9 cellular contexts compared by ENCODE assay signal in the genomic region with DNA sequence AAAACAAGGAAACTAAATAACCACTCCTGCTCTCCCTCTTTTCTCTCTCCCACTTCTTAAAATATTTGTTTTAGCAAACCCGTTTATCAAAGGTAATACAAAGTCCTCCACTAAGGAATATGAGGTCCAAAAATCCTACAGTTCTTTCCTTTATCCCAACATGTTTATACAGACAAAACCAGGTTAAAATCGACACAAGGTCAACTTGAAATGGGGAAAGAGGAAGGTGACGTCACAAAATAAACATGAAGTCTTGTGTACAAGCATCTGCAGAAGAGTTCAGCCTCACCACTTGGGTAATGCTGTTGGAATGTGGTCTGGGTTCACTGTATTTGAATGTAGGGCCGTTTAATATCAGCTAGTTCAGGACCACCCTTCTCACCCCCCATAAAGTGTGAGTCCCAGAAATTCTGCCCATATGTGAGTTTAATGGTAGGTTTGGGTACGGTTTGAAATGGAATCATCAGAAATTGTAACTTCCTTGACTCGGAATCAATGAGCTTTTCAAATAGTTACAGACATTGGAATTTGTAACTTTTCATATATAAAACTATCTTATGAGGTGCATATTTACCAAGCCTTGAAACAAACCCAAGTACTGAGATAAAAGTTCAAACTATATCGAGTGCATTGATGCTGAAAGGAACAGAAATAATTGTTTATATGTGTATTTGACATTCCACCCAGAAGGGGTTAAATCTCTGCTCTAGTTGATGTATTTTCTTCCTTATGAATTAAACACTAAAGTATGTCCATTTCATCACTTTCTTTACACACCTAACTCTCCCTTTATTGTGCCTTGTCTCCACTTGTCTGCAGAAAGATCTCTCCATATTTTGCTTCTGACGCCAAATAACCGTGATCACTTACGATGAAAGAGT.
DNase-seq lines count a peak whose midpoint lies in the region; ATAC-seq, FAIRE-seq and TF ChIP-seq lines count a peak whose summit lies in the region.
"Had no signal": no experiment of that assay in that cellular context is flagged by ENCODE, and none has a peak within 500 bp of the region (broad histone marks: within the 10 kb centered on the region; RNA-seq: fewer than 3 reads in every experiment).

No MANE protein-coding gene starts in this region.

- no peak overlapping the region for H2AFZ ChIP-seq in HCT116 (ENCODE audit: low read depth, low read length, poor library complexity, severe bottlenecking)

- H3K27ac ChIP-seq in HCT116 (ENCODE audit: low read depth, low read length) (peak overlapping the region; percentile 73), foreskin keratinocyte (peak overlapping the region; percentile 90), small intestine (ENCODE audit: low read depth in 1 of 2, low read length in 1 of 2) (no peak overlapping the region)

- WGBS in small intestine, 3 donors: 66 to 75% (median 71%) methylated on average over 10 of the region's 10 CpGs

- no peaks in the 10 kb centered on the region for H3K27me3 ChIP-seq in HCT116 (ENCODE audit: insufficient read depth, low read length)
- no peaks in the 10 kb centered on the region for H3K27me3 ChIP-seq in foreskin keratinocyte
- no peaks in the 10 kb centered on the region for H3K27me3 ChIP-seq in small intestine (ENCODE audit: control insufficient read depth in 2 of 2, insufficient read depth in 2 of 2, low read length in 2 of 2)

- H3K4me1 ChIP-seq in HCT116 (ENCODE audit: control insufficient read depth in 1 of 2, insufficient read depth in 2 of 2, low read length in 2 of 2): peaks cover 71 to 72% of the 10 kb centered on the region in 2 experiments
- peaks cover 41% of the 10 kb centered on the region for H3K4me1 ChIP-seq in foreskin keratinocyte
- no peaks in the 10 kb centered on the region for H3K4me1 ChIP-seq in small intestine (ENCODE audit: control insufficient read depth in 2 of 2, insufficient read depth in 1 of 2, low read depth in 1 of 2, low read length in 1 of 2)

- intact Hi-C loops in HCT116 (cut with micrococcal nuclease): loop anchor here (5.0 kb wide), 3 partner anchors 60 to 120 kb away; a partner anchor contains a TSS

- H3K9me3 ChIP-seq in HCT116 (ENCODE audit: control insufficient read depth in 1 of 2, insufficient read depth in 1 of 2, low read depth in 1 of 2, low read length in 2 of 2) (no peaks in the 10 kb centered on the region), small intestine (ENCODE audit: control insufficient read depth, low read depth) (no peaks in the 10 kb centered on the region)

- no peaks in the 10 kb centered on the region for H3K9me2 ChIP-seq in HCT116 (ENCODE audit: insufficient read depth)

- H3K36me3 ChIP-seq in HCT116 (ENCODE audit: control insufficient read depth in 1 of 2, insufficient read depth in 2 of 2, low read length in 2 of 2) (no peaks in the 10 kb centered on the region), small intestine (ENCODE audit: control insufficient read depth in 2 of 2, insufficient read depth in 2 of 2, low read length in 2 of 2) (no peaks in the 10 kb centered on the region)

- BruUV-seq in HCT116 (replicated peaks; lab: Mats Ljungman, UMichigan): no TSS peak

- H3K4me3 ChIP-seq in HCT116 (replicated peaks in 1 of 2; ENCODE audit: low read depth in 1 of 2, low read length in 2 of 2) (no peak overlapping the region), small intestine (ENCODE audit: low read depth in 1 of 2, low read length in 2 of 2) (no peak overlapping the region)

- no peaks in the 10 kb centered on the region for H4K20me1 ChIP-seq in HCT116 (ENCODE audit: insufficient read depth)

- DNase-seq in HCT116 (ENCODE audit: low read depth, low spot score) (peak; percentile 85), SW480 (ENCODE audit: low spot score) (peak; percentile 55), foreskin keratinocyte (peak; percentile 93 to 96), small intestine (peak; percentile 5), SKM-1 (lab: John Stamatoyannopoulos, UW; ENCODE audit: unreplicated experiment) (no peak), NCI-H1105 (lab: John Stamatoyannopoulos, UW) (no peak)
- DNase-seq: activated T-cell treated with anti-CD3 and anti-CD28 coated beads, Interleukin-2, amount 50 U/mL, for 24 hours had no signal

- CTCF ChIA-PET in HCT116 (lab: Charles Lee): no interaction called here

- no peak for TF ChIP-seq POLR2A in HCT116 (IDR thresholded peaks at IDR 0.05; ENCODE audit: borderline replicate concordance, extremely low read depth, insufficient read depth, insufficient read length)

- H3K9ac ChIP-seq in HCT116 (ENCODE audit: low read length): peak overlapping the region; percentile 7; the same call in 1 of the 2 replicates

- no peaks in the 10 kb centered on the region; the same call in 1 of the 2 replicates for H3K79me2 ChIP-seq in HCT116 (ENCODE audit: insufficient read depth, low read length)

- POLR2A ChIA-PET in HCT116 (lab: Charles Lee): interaction anchor here (1.2 to 2.0 kb wide), 2 partner anchors 22 to 121 kb away, joined by 4 to 9 read pairs; no protein-coding TSS in a partner anchor

- ATAC-seq in HCT116 (peak; percentile 57), foreskin keratinocyte (peak; percentile 62), HG03045 (IDR thresholded peaks at IDR 0.05; ENCODE audit: unreplicated experiment) (no peak), GM18873 (IDR thresholded peaks at IDR 0.05; ENCODE audit: low FRiP score, unreplicated experiment) (no peak)

- no peak for TF ChIP-seq CTCF in HCT116 (IDR thresholded peaks at IDR 0.05 in 2 of 3, conservative IDR thresholded peaks at IDR 0.05 in 1 of 3; ENCODE audit: borderline replicate concordance in 1 of 3, insufficient read depth in 1 of 3, low read depth in 2 of 3, low read length in 2 of 3)
- peak; percentile 30 for TF ChIP-seq CTCF in foreskin keratinocyte (conservative IDR thresholded peaks at IDR 0.05)

- TF ChIP-seq RAD21 in HCT116 (IDR thresholded peaks at IDR 0.05; ENCODE audit: low read depth): no peak

- no peak for FAIRE-seq in small intestine (lab: Jason Lieb, UNC)

- RAD21 ChIA-PET in HCT116 (lab: Charles Lee; ENCODE audit: low non-redundant PET in 1 of 2, low total read pairs in 2 of 2, uncharacterized antibody in 2 of 2, unreplicated experiment in 2 of 2): interaction anchor here in 1 of 2 experiments (0.7 kb wide), 1 partner anchor 24 kb away, joined by 3 read pairs; no protein-coding TSS in a partner anchor

- peak overlapping the region; percentile 49 for H3K4me2 ChIP-seq in HCT116 (ENCODE audit: low read length)

TF ChIP-seq in HCT116, 20 proteins besides CTCF, POLR2A, EP300 and RAD21:
- TF ChIP-seq, protein P1, sequence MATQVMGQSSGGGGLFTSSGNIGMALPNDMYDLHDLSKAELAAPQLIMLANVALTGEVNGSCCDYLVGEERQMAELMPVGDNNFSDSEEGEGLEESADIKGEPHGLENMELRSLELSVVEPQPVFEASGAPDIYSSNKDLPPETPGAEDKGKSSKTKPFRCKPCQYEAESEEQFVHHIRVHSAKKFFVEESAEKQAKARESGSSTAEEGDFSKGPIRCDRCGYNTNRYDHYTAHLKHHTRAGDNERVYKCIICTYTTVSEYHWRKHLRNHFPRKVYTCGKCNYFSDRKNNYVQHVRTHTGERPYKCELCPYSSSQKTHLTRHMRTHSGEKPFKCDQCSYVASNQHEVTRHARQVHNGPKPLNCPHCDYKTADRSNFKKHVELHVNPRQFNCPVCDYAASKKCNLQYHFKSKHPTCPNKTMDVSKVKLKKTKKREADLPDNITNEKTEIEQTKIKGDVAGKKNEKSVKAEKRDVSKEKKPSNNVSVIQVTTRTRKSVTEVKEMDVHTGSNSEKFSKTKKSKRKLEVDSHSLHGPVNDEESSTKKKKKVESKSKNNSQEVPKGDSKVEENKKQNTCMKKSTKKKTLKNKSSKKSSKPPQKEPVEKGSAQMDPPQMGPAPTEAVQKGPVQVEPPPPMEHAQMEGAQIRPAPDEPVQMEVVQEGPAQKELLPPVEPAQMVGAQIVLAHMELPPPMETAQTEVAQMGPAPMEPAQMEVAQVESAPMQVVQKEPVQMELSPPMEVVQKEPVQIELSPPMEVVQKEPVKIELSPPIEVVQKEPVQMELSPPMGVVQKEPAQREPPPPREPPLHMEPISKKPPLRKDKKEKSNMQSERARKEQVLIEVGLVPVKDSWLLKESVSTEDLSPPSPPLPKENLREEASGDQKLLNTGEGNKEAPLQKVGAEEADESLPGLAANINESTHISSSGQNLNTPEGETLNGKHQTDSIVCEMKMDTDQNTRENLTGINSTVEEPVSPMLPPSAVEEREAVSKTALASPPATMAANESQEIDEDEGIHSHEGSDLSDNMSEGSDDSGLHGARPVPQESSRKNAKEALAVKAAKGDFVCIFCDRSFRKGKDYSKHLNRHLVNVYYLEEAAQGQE (IDR thresholded peaks at IDR 0.05; ENCODE audit: low read depth): no peak
- peak; percentile 78 for TF ChIP-seq SP1 (IDR thresholded peaks at IDR 0.05; ENCODE audit: low read depth)
- TF ChIP-seq ZNF274 (IDR thresholded peaks at IDR 0.05; ENCODE audit: low read depth, low read length): no peak
- TF ChIP-seq CEBPB (IDR thresholded peaks at IDR 0.05; ENCODE audit: low read depth): peak; percentile 83
- TF ChIP-seq FOSL1 (IDR thresholded peaks at IDR 0.05; ENCODE audit: low read depth): peak; percentile 64
- TF ChIP-seq, protein P2, sequence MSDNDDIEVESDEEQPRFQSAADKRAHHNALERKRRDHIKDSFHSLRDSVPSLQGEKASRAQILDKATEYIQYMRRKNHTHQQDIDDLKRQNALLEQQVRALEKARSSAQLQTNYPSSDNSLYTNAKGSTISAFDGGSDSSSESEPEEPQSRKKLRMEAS (IDR thresholded peaks at IDR 0.05): no peak
- peak; percentile 77 for TF ChIP-seq JUND (IDR thresholded peaks at IDR 0.05)
- TF ChIP-seq SIN3A (IDR thresholded peaks at IDR 0.05; ENCODE audit: low read depth): no peak
- no peak; the same call in 1 of the 2 replicates for TF ChIP-seq CBX3 (IDR thresholded peaks at IDR 0.05; ENCODE audit: low read depth)
- peak; percentile 37; the same call in 1 of the 2 replicates for TF ChIP-seq POLR2AphosphoS5 (IDR thresholded peaks at IDR 0.05; ENCODE audit: low read depth, low read length)
- no peak for TF ChIP-seq EZH2phosphoT487 (IDR thresholded peaks at IDR 0.05; ENCODE audit: borderline replicate concordance)

Comparison
In these comparisons a context has a peak if more than half of its experiments do, and no peak if none do; other contexts are left out.
1. ATAC-seq: peak in HCT116 (single experiment) and foreskin keratinocyte (single experiment); none in HG03045 (single experiment) and GM18873 (single experiment).
2. DNase-seq: peak in HCT116 (single experiment), SW480 (single experiment), foreskin keratinocyte (2 of 2) and small intestine (single experiment); none in SKM-1 (single experiment) and NCI-H1105 (single experiment).
3. H3K27ac ChIP-seq: peak in HCT116 (single experiment) and foreskin keratinocyte (single experiment); none in small intestine (0 of 2).